8 cellular contexts compared by ENCODE assay signal in the genomic region with DNA sequence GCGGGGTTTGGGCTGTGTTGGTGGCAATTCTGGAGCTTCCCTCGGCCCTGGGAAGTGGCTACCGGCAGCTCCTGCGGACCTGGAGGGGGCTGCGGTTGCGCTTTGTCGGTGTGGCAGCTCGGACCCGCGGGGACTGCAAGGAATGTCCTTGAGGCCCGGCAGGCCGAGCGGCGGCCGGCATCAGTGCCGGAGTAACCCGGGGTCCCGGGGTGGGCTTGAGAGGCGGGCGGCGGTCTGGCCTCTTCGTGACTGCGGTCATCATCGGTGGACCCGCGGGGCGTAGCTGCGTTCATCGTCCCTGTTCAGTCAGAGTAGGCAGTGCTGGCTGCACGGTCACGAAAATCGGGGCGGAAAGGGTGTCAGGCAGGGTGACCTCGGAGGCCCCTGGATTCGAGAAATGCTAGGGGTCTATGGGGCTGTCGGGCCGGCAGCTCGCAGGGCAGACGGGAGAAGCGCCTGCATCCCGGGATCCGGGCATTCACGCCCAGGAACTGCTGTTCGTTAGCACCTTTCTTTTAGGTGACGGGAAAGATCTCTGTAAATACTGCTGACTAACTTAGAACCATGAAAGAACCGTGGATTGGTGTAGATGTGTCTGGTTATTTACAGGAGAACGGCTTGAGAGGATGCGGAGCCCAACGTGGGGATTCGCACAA. TPM values are rescaled to one million over a fixed set of nuclear protein-coding genes. Genes with fewer than 3 reads are reported as not detected.
DNase-seq lines count a peak whose midpoint lies in the region; ATAC-seq, FAIRE-seq and TF ChIP-seq lines count a peak whose summit lies in the region.

No MANE protein-coding gene starts in this region.

- CTCF ChIA-PET in BJ (lab: Yijun Ruan, JAX), result interaction anchor here (0.7 to 1.6 kb wide), 3 partner anchors 21 to 283 kb away, joined by 3 to 4 read pairs (median 3); no protein-coding TSS in a partner anchor

- DNase-seq in BJ (ENCODE audit: low read depth) (no peak), astrocyte of the spinal cord (ENCODE audit: low read depth, low spot score) (peak; percentile 17), RCC 7860 (ENCODE audit: low spot score) (no peak), H54 (ENCODE audit: insufficient read length, low spot score) (no peak)
- DNase-seq in stimulated activated CD4-positive, alpha-beta T cell treated with anti-CD3 and anti-CD28 coated beads, Interleukin-12 subunit alpha, Interleukin-12 subunit beta, amount 100 ng/mL, for 4 hours, result peak; percentile 37

- in situ Hi-C loops in astrocyte of the spinal cord (cut with HindIII; ENCODE audit: low sequenced_read_pairs), result no loop called here

- no peaks in the 10 kb centered on the region for H3K36me3 ChIP-seq in BJ (ENCODE audit: control insufficient read depth, insufficient read depth, low read length)
- H3K36me3 ChIP-seq in OCI-LY3 (replicated peaks; ENCODE audit: low read depth, low read length), result peaks cover 26% of the 10 kb centered on the region

- peak; percentile 2 for ATAC-seq in GM21390 (IDR thresholded peaks at IDR 0.05; ENCODE audit: unreplicated experiment)

- no peak overlapping the region for H2AFZ ChIP-seq in OCI-LY3 (ENCODE audit: low read depth, low read length)

- H3K79me2 ChIP-seq in OCI-LY3 (ENCODE audit: low read length), result peaks cover 59% of the 10 kb centered on the region

- H3K4me1 ChIP-seq in OCI-LY3 (ENCODE audit: low read length), result peaks cover 24% of the 10 kb centered on the region

- peak overlapping the region; percentile 95 for H3K4me3 ChIP-seq in BJ (ENCODE audit: low read depth, low read length)
- H3K4me3 ChIP-seq in OCI-LY3 (ENCODE audit: low read length), result peak overlapping the region; percentile 95
- H3K4me3 ChIP-seq in astrocyte of the spinal cord (ENCODE audit: low read depth, low read length), result peak overlapping the region; percentile 89
- peak overlapping the region; percentile 86 for H3K4me3 ChIP-seq in iPS-18c (ENCODE audit: insufficient read depth, low read depth, low read length)

- no peaks in the 10 kb centered on the region for H3K27me3 ChIP-seq in BJ (ENCODE audit: control insufficient read depth, insufficient read depth, low read length)
- H3K27me3 ChIP-seq in OCI-LY3 (ENCODE audit: low read depth, low read length), result no peaks in the 10 kb centered on the region

- H4K20me1 ChIP-seq in OCI-LY3 (ENCODE audit: insufficient read depth, low read length), result peaks cover 44% of the 10 kb centered on the region

- no peak for TF ChIP-seq POLR2A in H54 (IDR thresholded peaks at IDR 0.05; ENCODE audit: low read depth, low read length)

- H3K4me2 ChIP-seq in OCI-LY3 (ENCODE audit: low read length), result peak overlapping the region; percentile 86

- no peak for FAIRE-seq in RCC 7860 (lab: Jason Lieb, UNC)
- no peak for FAIRE-seq in H54 (lab: Jason Lieb, UNC)

- peak overlapping the region; percentile 77 for H3K27ac ChIP-seq in OCI-LY3 (ENCODE audit: low read length)

- no peak for TF ChIP-seq CTCF in BJ (IDR thresholded peaks at IDR 0.05; ENCODE audit: insufficient read depth, low read depth, low read length)
- no peak for TF ChIP-seq CTCF in OCI-LY3 (IDR thresholded peaks at IDR 0.05; ENCODE audit: low read depth, low read length)
- no peak for TF ChIP-seq CTCF in astrocyte of the spinal cord (IDR thresholded peaks at IDR 0.05; ENCODE audit: low read depth, low read length)

- H3K9ac ChIP-seq in OCI-LY3 (ENCODE audit: low read length), result peak overlapping the region; percentile 98

- POLR2A ChIA-PET in BJ (lab: Charles Lee), result no interaction called here

- H3K9me3 ChIP-seq in OCI-LY3 (ENCODE audit: insufficient read depth, low read length), result no peaks in the 10 kb centered on the region
- no peaks in the 10 kb centered on the region for H3K9me3 ChIP-seq in iPS-18c (ENCODE audit: control insufficient read depth, insufficient read depth, low read length)

RNA-seq across cellular contexts. Expression of a gene that starts 0.5 kb away (rescaled TPM):
- polyA plus RNA-seq in BJ (2011; rRNA removed), result 8.1 and 14.5 TPM in 2 replicates
- 16.9 and 20.4 TPM in 2 replicates for polyA minus RNA-seq in BJ (2011; rRNA and poly(A)+ RNA removed)

Comparison
In these comparisons a context has a peak if more than half of its experiments do, and no peak if none do; other contexts are left out.
1. DNase-seq: peak in astrocyte of the spinal cord (single experiment) and stimulated activated CD4-positive, alpha-beta T cell treated with anti-CD3 and anti-CD28 coated beads, Interleukin-12 subunit alpha, Interleukin-12 subunit beta, amount 100 ng/mL, for 4 hours (single experiment); none in BJ (single experiment), RCC 7860 (single experiment) and H54 (single experiment).
2. Peak in every context shown above with its lines, with median percentiles within 50 percentile points of each other: H3K4me3 ChIP-seq.